ENCODE assay signal across 9 cellular contexts in genomic region chr10:15461353-15462108, GRCh38.
A peak's percentile ranks its signal among the peaks of the same experiment; 100 is the strongest.
DNase-seq lines count a peak whose midpoint lies in the region; ATAC-seq and TF ChIP-seq lines count a peak whose summit lies in the region.
"Had no signal": no experiment of that assay in that cellular context is flagged by ENCODE, and none has a peak within 500 bp of the region (broad histone marks: within the 10 kb centered on the region; RNA-seq: fewer than 3 reads in every experiment).

No MANE protein-coding gene starts in this region.

- peak; percentile 47 for TF ChIP-seq CTCF in LNCaP clone FGC (IDR thresholded peaks at IDR 0.05; ENCODE audit: control insufficient read depth, extremely low read depth, insufficient read depth)

- no peak for ATAC-seq in HG02870 (IDR thresholded peaks at IDR 0.05; ENCODE audit: unreplicated experiment)
- no peak for ATAC-seq in GM21723 (IDR thresholded peaks at IDR 0.05; ENCODE audit: unreplicated experiment)
- no peak for ATAC-seq in HG03135 (IDR thresholded peaks at IDR 0.05; ENCODE audit: unreplicated experiment)

- H3K27ac ChIP-seq in BLaER1 = peak overlapping the region; percentile 5; the same call in 1 of the 2 replicates
- H3K27ac ChIP-seq: testis had no signal

- H4K20me1 ChIP-seq in BLaER1 = no peaks in the 10 kb centered on the region

- H3K9me3 ChIP-seq in BLaER1 = peaks cover 88% of the 10 kb centered on the region
- H3K9me3 ChIP-seq: testis had no signal

- H3K27me3 ChIP-seq in BLaER1 = no peaks in the 10 kb centered on the region
- H3K27me3 ChIP-seq: testis had no signal

- H3K4me2 ChIP-seq in BLaER1 = peak overlapping the region; percentile 21; the same call in 1 of the 2 replicates

- DNase-seq in LNCaP clone FGC (ENCODE audit: low read depth) (no peak), dedifferentiated amniotic fluid mesenchymal stem cell (ENCODE audit: extremely low spot score) (peak; percentile 78), lung microvascular endothelial cell (ENCODE audit: low read depth in 2 of 2) (peak; percentile 72 to 78), SIG-M5 (lab: John Stamatoyannopoulos, UW) (no peak)
- DNase-seq: testis had no signal

- H3K9ac ChIP-seq in BLaER1 = no peak overlapping the region

- H3K4me3 ChIP-seq in BLaER1 = no peak overlapping the region
- H3K4me3 ChIP-seq in LNCaP clone FGC (ENCODE audit: low read depth, low read length) = no peak overlapping the region
- H3K4me3 ChIP-seq: testis had no signal

- H3K4me1 ChIP-seq in BLaER1 = peaks cover 55% of the 10 kb centered on the region
- H3K4me1 ChIP-seq: testis had no signal

- H3K36me3 ChIP-seq in BLaER1 = peaks cover 29% of the 10 kb centered on the region; the same call in 1 of the 2 replicates

Comparison
In these comparisons a context has a peak if more than half of its experiments do, and no peak if none do; other contexts are left out.
1. DNase-seq: peak in dedifferentiated amniotic fluid mesenchymal stem cell (single experiment) and lung microvascular endothelial cell (2 of 2); none in LNCaP clone FGC (single experiment) and SIG-M5 (single experiment).